1 cellular context compared by ENCODE assay signal in genomic region chr7:22672892-22673637, GRCh38.
TF ChIP-seq lines count a peak whose summit lies in the region.

No MANE protein-coding gene starts in this region.

TF ChIP-seq in HepG2, 621 proteins besides CTCF, POLR2A, EP300 and RAD21 (continued from another document and continues in another):
- TF ChIP-seq KLF11 (CRISPR knock-in tag; IDR thresholded peaks at IDR 0.05) (no peak), PHF20 (CRISPR knock-in tag; IDR thresholded peaks at IDR 0.05) (no peak), FOXO1 (CRISPR knock-in tag; IDR thresholded peaks at IDR 0.05) (0 out of 2 replicates have a peak, but pooled peaks have one; percentile 11), TEAD3 (CRISPR knock-in tag; optimal IDR thresholded peaks at IDR 0.05; ENCODE audit: borderline replicate concordance) (peak; percentile 15), ZNF33A (CRISPR knock-in tag; IDR thresholded peaks at IDR 0.05; ENCODE audit: borderline replicate concordance) (no peak), ZBTB4 (CRISPR knock-in tag; IDR thresholded peaks at IDR 0.05; ENCODE audit: borderline replicate concordance) (no peak), TARDBP (CRISPR knock-in tag; IDR thresholded peaks at IDR 0.05) (0 out of 2 replicates have a peak, but pooled peaks have one; percentile 48), RARA (CRISPR knock-in tag; IDR thresholded peaks at IDR 0.05) (peak; percentile 29; the same call in 1 of the 2 replicates), NRL (CRISPR knock-in tag; IDR thresholded peaks at IDR 0.05; ENCODE audit: borderline replicate concordance) (no peak), TGIF2 (CRISPR knock-in tag; IDR thresholded peaks at IDR 0.05) (no peak), ZNF468 (CRISPR knock-in tag; IDR thresholded peaks at IDR 0.05) (no peak), ZNF205 (CRISPR knock-in tag; IDR thresholded peaks at IDR 0.05) (0 out of 2 replicates have a peak, but pooled peaks have one; percentile 38), NFYB (CRISPR knock-in tag; IDR thresholded peaks at IDR 0.05) (peak; percentile 23; the same call in 1 of the 2 replicates), HMG20A (CRISPR knock-in tag; IDR thresholded peaks at IDR 0.05; ENCODE audit: borderline replicate concordance) (peak; percentile 54; the same call in 1 of the 2 replicates), ZSCAN12 (CRISPR knock-in tag; IDR thresholded peaks at IDR 0.05) (no peak), KAT8 (CRISPR knock-in tag; IDR thresholded peaks at IDR 0.05) (peak; percentile 39; the same call in 1 of the 2 replicates), ZNF282 (IDR thresholded peaks at IDR 0.05; ENCODE audit: partially characterized antibody) (no peak), YEATS2 (CRISPR knock-in tag; IDR thresholded peaks at IDR 0.05; ENCODE audit: borderline replicate concordance) (0 out of 2 replicates have a peak, but pooled peaks have one; percentile 14), SMYD3 (CRISPR knock-in tag; IDR thresholded peaks at IDR 0.05) (no peak), ZBTB26 (CRISPR knock-in tag; IDR thresholded peaks at IDR 0.05; ENCODE audit: borderline replicate concordance) (peak; percentile 98), ZNF883 (CRISPR knock-in tag; IDR thresholded peaks at IDR 0.05; ENCODE audit: not compliant biosample characterization) (no peak), MZF1 (CRISPR knock-in tag; IDR thresholded peaks at IDR 0.05; ENCODE audit: borderline replicate concordance) (no peak), NR1H2 (CRISPR knock-in tag; IDR thresholded peaks at IDR 0.05; ENCODE audit: borderline replicate concordance, low read depth) (no peak), ATF1 (CRISPR knock-in tag; IDR thresholded peaks at IDR 0.05) (no peak), PITX1 (CRISPR knock-in tag; IDR thresholded peaks at IDR 0.05) (peak; percentile 98), MAFK (conservative IDR thresholded peaks at IDR 0.05 in 1 of 2, IDR thresholded peaks at IDR 0.05 in 1 of 2; ENCODE audit: low read length in 2 of 2) (no peak), ZNF781 (CRISPR knock-in tag; IDR thresholded peaks at IDR 0.05; ENCODE audit: borderline replicate concordance, not compliant biosample characterization) (no peak), ZNF777 (CRISPR knock-in tag; IDR thresholded peaks at IDR 0.05) (no peak), SP5 (CRISPR knock-in tag; IDR thresholded peaks at IDR 0.05; ENCODE audit: borderline replicate concordance, low read depth) (no peak), ZNF260 (CRISPR knock-in tag; IDR thresholded peaks at IDR 0.05; ENCODE audit: borderline replicate concordance, low read depth) (no peak), MAF1 (CRISPR knock-in tag; IDR thresholded peaks at IDR 0.05; ENCODE audit: borderline replicate concordance) (no peak), TERF1 (CRISPR knock-in tag; IDR thresholded peaks at IDR 0.05) (no peak), SP2 (CRISPR knock-in tag; IDR thresholded peaks at IDR 0.05) (no peak), SNAI1 (CRISPR knock-in tag; IDR thresholded peaks at IDR 0.05; ENCODE audit: borderline replicate concordance) (no peak), ZNF350 (CRISPR knock-in tag; IDR thresholded peaks at IDR 0.05; ENCODE audit: borderline replicate concordance, low read depth) (no peak), BCL6 (CRISPR knock-in tag; IDR thresholded peaks at IDR 0.05) (peak; percentile 70), ZSCAN25 (CRISPR knock-in tag; IDR thresholded peaks at IDR 0.05) (no peak), RFXANK (CRISPR knock-in tag; IDR thresholded peaks at IDR 0.05) (no peak), MXD3 (CRISPR knock-in tag; IDR thresholded peaks at IDR 0.05) (no peak), MBNL3 (CRISPR knock-in tag; conservative IDR thresholded peaks at IDR 0.05) (no peak), ZBTB40 (IDR thresholded peaks at IDR 0.05) (no peak), ZBTB40 (CRISPR knock-in tag; IDR thresholded peaks at IDR 0.05) (no peak), FOXA1 (IDR thresholded peaks at IDR 0.05) (no peak), FOXA1 (CRISPR knock-in tag; IDR thresholded peaks at IDR 0.05) (peak; percentile 93), ZNF816 (CRISPR knock-in tag; IDR thresholded peaks at IDR 0.05; ENCODE audit: borderline replicate concordance) (no peak), ZBTB1 (CRISPR knock-in tag; IDR thresholded peaks at IDR 0.05; ENCODE audit: borderline replicate concordance) (no peak), ZNF362 (CRISPR knock-in tag; IDR thresholded peaks at IDR 0.05; ENCODE audit: borderline replicate concordance) (peak; percentile 65; the same call in 1 of the 2 replicates), NFIC (IDR thresholded peaks at IDR 0.05; ENCODE audit: low read length) (peak; percentile 57; the same call in 1 of the 2 replicates)
- TF ChIP-seq, protein P1, sequence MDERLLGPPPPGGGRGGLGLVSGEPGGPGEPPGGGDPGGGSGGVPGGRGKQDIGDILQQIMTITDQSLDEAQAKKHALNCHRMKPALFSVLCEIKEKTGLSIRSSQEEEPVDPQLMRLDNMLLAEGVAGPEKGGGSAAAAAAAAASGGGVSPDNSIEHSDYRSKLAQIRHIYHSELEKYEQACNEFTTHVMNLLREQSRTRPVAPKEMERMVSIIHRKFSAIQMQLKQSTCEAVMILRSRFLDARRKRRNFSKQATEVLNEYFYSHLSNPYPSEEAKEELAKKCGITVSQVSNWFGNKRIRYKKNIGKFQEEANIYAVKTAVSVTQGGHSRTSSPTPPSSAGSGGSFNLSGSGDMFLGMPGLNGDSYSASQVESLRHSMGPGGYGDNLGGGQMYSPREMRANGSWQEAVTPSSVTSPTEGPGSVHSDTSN (CRISPR knock-in tag; IDR thresholded peaks at IDR 0.05) = no peak
- TF ChIP-seq, protein P2, sequence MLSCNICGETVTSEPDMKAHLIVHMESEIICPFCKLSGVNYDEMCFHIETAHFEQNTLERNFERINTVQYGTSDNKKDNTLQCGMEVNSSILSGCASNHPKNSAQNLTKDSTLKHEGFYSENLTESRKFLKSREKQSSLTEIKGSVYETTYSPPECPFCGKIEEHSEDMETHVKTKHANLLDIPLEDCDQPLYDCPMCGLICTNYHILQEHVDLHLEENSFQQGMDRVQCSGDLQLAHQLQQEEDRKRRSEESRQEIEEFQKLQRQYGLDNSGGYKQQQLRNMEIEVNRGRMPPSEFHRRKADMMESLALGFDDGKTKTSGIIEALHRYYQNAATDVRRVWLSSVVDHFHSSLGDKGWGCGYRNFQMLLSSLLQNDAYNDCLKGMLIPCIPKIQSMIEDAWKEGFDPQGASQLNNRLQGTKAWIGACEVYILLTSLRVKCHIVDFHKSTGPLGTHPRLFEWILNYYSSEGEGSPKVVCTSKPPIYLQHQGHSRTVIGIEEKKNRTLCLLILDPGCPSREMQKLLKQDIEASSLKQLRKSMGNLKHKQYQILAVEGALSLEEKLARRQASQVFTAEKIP (CRISPR knock-in tag; IDR thresholded peaks at IDR 0.05; ENCODE audit: borderline replicate concordance) = no peak
